In genomic region chr1:85850238-85850637, GRCh38 we compare ENCODE assay signal across 12 cellular contexts.
DNase-seq lines count a peak whose midpoint lies in the region; ATAC-seq and TF ChIP-seq lines count a peak whose summit lies in the region.
"Had no signal": no experiment of that assay in that cellular context is flagged by ENCODE, and none has a peak within 500 bp of the region (broad histone marks: within the 10 kb centered on the region; RNA-seq: fewer than 3 reads in every experiment).

No MANE protein-coding gene starts in this region.

- H3K9me3 ChIP-seq in gastroesophageal sphincter: no peaks in the 10 kb centered on the region
- no peaks in the 10 kb centered on the region for H3K9me3 ChIP-seq in Peyer's patch
- no peaks in the 10 kb centered on the region for H3K9me3 ChIP-seq in adrenal gland (replicated peaks in 1 of 3)
- H3K9me3 ChIP-seq: ascending aorta had no signal

- ATAC-seq in gastroesophageal sphincter: no peak
- ATAC-seq: stimulated activated effector memory CD8-positive, alpha-beta T cell treated with anti-CD3 and anti-CD28 coated beads, Interleukin-12 subunit alpha, Interleukin-12 subunit beta, amount 100 ng/mL, for 72 hours had no signal

- peak; percentile 13 for DNase-seq in COLO829 (ENCODE audit: low spot score)
- peak; percentile 57 for DNase-seq in Jurkat, Clone E6-1 (ENCODE audit: low read depth, low spot score)
- peak; percentile 73 for DNase-seq in amniotic stem cell (lab: John Stamatoyannopoulos, UW)
- peak; percentile 89 for DNase-seq in kidney epithelial cell (ENCODE audit: low read depth)
- DNase-seq in NCI-H526 (lab: John Stamatoyannopoulos, UW): no peak
- DNase-seq in Peyer's patch: no peak
- DNase-seq in adrenal gland: no peak
- DNase-seq: activated CD4-positive, alpha-beta T cell treated with anti-CD3 and anti-CD28 coated beads for 1 hour; immature natural killer cell had no signal

- no peak for TF ChIP-seq EP300 in gastroesophageal sphincter (IDR thresholded peaks at IDR 0.05)

- TF ChIP-seq CTCF in kidney epithelial cell (IDR thresholded peaks at IDR 0.05; ENCODE audit: insufficient read depth, low read length, poor library complexity, severe bottlenecking): peak; percentile 62
- no peak for TF ChIP-seq CTCF in gastroesophageal sphincter (IDR thresholded peaks at IDR 0.05)
- TF ChIP-seq CTCF in Peyer's patch (IDR thresholded peaks at IDR 0.05): no peak
- TF ChIP-seq CTCF in adrenal gland (IDR thresholded peaks at IDR 0.05): no peak

- H3K4me3 ChIP-seq in Jurkat, Clone E6-1 (ENCODE audit: low read length): no peak overlapping the region
- H3K4me3 ChIP-seq in kidney epithelial cell (ENCODE audit: low read depth, low read length) (no peak overlapping the region), gastroesophageal sphincter (no peak overlapping the region), Peyer's patch (no peak overlapping the region), adrenal gland (no peak overlapping the region)
- H3K4me3 ChIP-seq: ascending aorta had no signal

- TF ChIP-seq POLR2A in gastroesophageal sphincter (IDR thresholded peaks at IDR 0.05): no peak
- no peak for TF ChIP-seq POLR2A in Peyer's patch (IDR thresholded peaks at IDR 0.05)
- TF ChIP-seq POLR2A in adrenal gland (IDR thresholded peaks at IDR 0.05): no peak

- H3K4me1 ChIP-seq in gastroesophageal sphincter (no peaks in the 10 kb centered on the region), Peyer's patch (no peaks in the 10 kb centered on the region), adrenal gland (replicated peaks in 1 of 2) (no peaks in the 10 kb centered on the region)

- H3K27me3 ChIP-seq in kidney epithelial cell (ENCODE audit: control insufficient read depth, insufficient read depth, low read length): no peaks in the 10 kb centered on the region
- no peaks in the 10 kb centered on the region for H3K27me3 ChIP-seq in gastroesophageal sphincter
- H3K27me3 ChIP-seq in Peyer's patch: no peaks in the 10 kb centered on the region
- H3K27me3 ChIP-seq in adrenal gland: no peaks in the 10 kb centered on the region
- H3K27me3 ChIP-seq: ascending aorta had no signal

- intact Hi-C loops in adrenal gland (cut with DNase I): no loop called here

- H3K27ac ChIP-seq in gastroesophageal sphincter (no peak overlapping the region), Peyer's patch (no peak overlapping the region), adrenal gland (no peak overlapping the region)
- H3K27ac ChIP-seq: ascending aorta had no signal

- H3K36me3 ChIP-seq in kidney epithelial cell (ENCODE audit: control insufficient read depth, insufficient read depth, low read length) (no peaks in the 10 kb centered on the region), gastroesophageal sphincter (no peaks in the 10 kb centered on the region), Peyer's patch (no peaks in the 10 kb centered on the region), adrenal gland (replicated peaks in 1 of 2) (no peaks in the 10 kb centered on the region)
- H3K36me3 ChIP-seq: ascending aorta had no signal

- WGBS in gastroesophageal sphincter (ENCODE audit: low coverage in 1 of 2), 2 donors: 37 to 75% methylated on average over 2 of the region's 2 CpGs
- 43 to 55% (median 49%) methylated on average over 2 of the region's 2 CpGs for WGBS in adrenal gland, 4 donors

Comparison
In these comparisons a context has a peak if more than half of its experiments do, and no peak if none do; other contexts are left out.
1. DNase-seq: peak in COLO829 (single experiment), Jurkat, Clone E6-1 (single experiment), amniotic stem cell (single experiment) and kidney epithelial cell (single experiment); none in NCI-H526 (0 of 2), Peyer's patch (0 of 3) and adrenal gland (0 of 7).